ENCODE assay signal across 9 cellular contexts in genomic region chr2:237714690-237715458, GRCh38.
A peak's percentile ranks its signal among the peaks of the same experiment; 100 is the strongest.
DNase-seq lines count a peak whose midpoint lies in the region; ATAC-seq and TF ChIP-seq lines count a peak whose summit lies in the region.
"Had no signal": no experiment of that assay in that cellular context is flagged by ENCODE, and none has a peak within 500 bp of the region (broad histone marks: within the 10 kb centered on the region; RNA-seq: fewer than 3 reads in every experiment).

No MANE protein-coding gene starts in this region.

- H2BK12ac ChIP-seq in neuronal stem cell (ENCODE audit: low read length), result no peak overlapping the region

- no peak for TF ChIP-seq EP300 in gastroesophageal sphincter (IDR thresholded peaks at IDR 0.05)

- no peaks in the 10 kb centered on the region for H3K27me3 ChIP-seq in CD8-positive, alpha-beta memory T cell (ENCODE audit: insufficient read depth, low read length, poor library complexity, severe bottlenecking)
- H3K27me3 ChIP-seq in gastroesophageal sphincter (no peaks in the 10 kb centered on the region), neuronal stem cell (ENCODE audit: control insufficient read depth in 3 of 3, insufficient read depth in 3 of 3, low read depth in 1 of 3, low read length in 3 of 3) (no peaks in the 10 kb centered on the region)

- POLR2A ChIA-PET in CD8-positive, alpha-beta memory T cell (lab: Charles Lee), result no interaction called here
- POLR2A ChIA-PET in T-cell (lab: Charles Lee), result no interaction called here

- H2AFZ ChIP-seq in neuronal stem cell (ENCODE audit: low read length), result peak overlapping the region; percentile 74

- H2AK5ac ChIP-seq in neuronal stem cell (ENCODE audit: low read depth, low read length), result no peak overlapping the region

- H3K79me1 ChIP-seq in neuronal stem cell (ENCODE audit: low read depth, low read length), result no peaks in the 10 kb centered on the region

- H2BK15ac ChIP-seq in neuronal stem cell (ENCODE audit: low read length), result no peak overlapping the region

- peaks cover 4% of the 10 kb centered on the region for H3K4me1 ChIP-seq in CD8-positive, alpha-beta memory T cell (ENCODE audit: insufficient read depth, low read length)
- peaks cover 11 to 83% (median 16%) of the 10 kb centered on the region in 3 donors for H3K4me1 ChIP-seq in gastroesophageal sphincter
- peaks cover 14 to 16% of the 10 kb centered on the region in 2 donors for H3K4me1 ChIP-seq in neuronal stem cell (ENCODE audit: control insufficient read depth in 2 of 2, insufficient read depth in 1 of 2, low read depth in 1 of 2, low read length in 2 of 2)

- H3K36me3 ChIP-seq in CD8-positive, alpha-beta memory T cell (ENCODE audit: insufficient read depth, low read length), result peaks cover 4% of the 10 kb centered on the region
- H3K36me3 ChIP-seq in gastroesophageal sphincter, result peaks cover 0 to 26% of the 10 kb centered on the region in 2 donors
- peaks cover 0 to 14% of the 10 kb centered on the region in 2 donors for H3K36me3 ChIP-seq in neuronal stem cell (replicated peaks in 1 of 2; ENCODE audit: control insufficient read depth in 2 of 2, insufficient read depth in 2 of 2, low read length in 2 of 2)

- TF ChIP-seq POLR2A in gastroesophageal sphincter (IDR thresholded peaks at IDR 0.05), result no peak

- no peak overlapping the region for H3K4me2 ChIP-seq in neuronal stem cell (ENCODE audit: insufficient read depth, low read length, poor library complexity, severe bottlenecking)

- 24 to 42% methylated on average over 8 to 13 of the region's 14 CpGs for WGBS in gastroesophageal sphincter (ENCODE audit: low coverage in 1 of 2), 2 donors
- no CpG with 5 or more reads among the region's 14 CpGs for WGBS in neuronal stem cell (ENCODE audit: extremely low coverage in 2 of 2, insufficient read length in 2 of 2, insufficient replicate concordance in 1 of 2), 2 donors

- H3K23ac ChIP-seq in neuronal stem cell (ENCODE audit: low read depth, low read length, poor library complexity), result no peak overlapping the region

- no peak overlapping the region for H2BK120ac ChIP-seq in neuronal stem cell (ENCODE audit: low read depth, low read length)

- TF ChIP-seq CTCF in gastroesophageal sphincter (IDR thresholded peaks at IDR 0.05), result no peak

- H3K4ac ChIP-seq in neuronal stem cell (ENCODE audit: low read length), result no peak overlapping the region

- H3K18ac ChIP-seq in neuronal stem cell (ENCODE audit: low read length), result no peak overlapping the region

- peak overlapping the region in 2 of 7 donors; percentile 2 to 52 for H3K4me3 Mint-ChIP-seq in CD8-positive, alpha-beta memory T cell
- H3K4me3 Mint-ChIP-seq in T-cell, result peak overlapping the region in 1 of 3 donors; percentile 35
- H3K4me3 Mint-ChIP-seq: T-helper 1 cell treated with Interleukin-12 subunit alpha and Interleukin-12 subunit beta and Interleukin-4 antibody, amounts not matched to agents 30 μg/mL and 1 μg/mL, for 36 hours had no signal

- H3K9me3 ChIP-seq in CD8-positive, alpha-beta memory T cell (ENCODE audit: low read length), result no peaks in the 10 kb centered on the region
- no peaks in the 10 kb centered on the region for H3K9me3 ChIP-seq in gastroesophageal sphincter
- no peaks in the 10 kb centered on the region for H3K9me3 ChIP-seq in neuronal stem cell (replicated peaks in 1 of 2; ENCODE audit: control insufficient read depth in 2 of 2, insufficient read depth in 1 of 2, low read depth in 1 of 2, low read length in 2 of 2)

- H3K27ac ChIP-seq in CD8-positive, alpha-beta memory T cell (ENCODE audit: low read depth, low read length), result no peak overlapping the region
- peak overlapping the region; percentile 73 to 87 (median 83) for H3K27ac ChIP-seq in gastroesophageal sphincter
- no peak overlapping the region for H3K27ac ChIP-seq in neuronal stem cell (replicated peaks; ENCODE audit: low read length)

- DNase-seq in CD8-positive, alpha-beta memory T cell, result no peak
- DNase-seq in T-cell (no peak), neuronal stem cell (ENCODE audit: low spot score) (no peak), NCI-H345 treated with DMSO at 0.1 percent for 48 hours (lab: John Stamatoyannopoulos, UW; ENCODE audit: unreplicated experiment) (no peak), MV-4-11 (lab: John Stamatoyannopoulos, UW) (no peak)

- no peak overlapping the region for H2BK5ac ChIP-seq in neuronal stem cell (ENCODE audit: low read length)

- H3K9ac ChIP-seq in neuronal stem cell (ENCODE audit: low read depth, low read length, poor library complexity), result no peak overlapping the region

- peaks cover 0 to 4% of the 10 kb centered on the region in 2 donors for H3K27me3 Mint-ChIP-seq in CD8-positive, alpha-beta memory T cell
- H3K27me3 Mint-ChIP-seq in T-cell, result no peaks in the 10 kb centered on the region

- H4K8ac ChIP-seq in neuronal stem cell (ENCODE audit: low read depth, low read length), result no peak overlapping the region

- H3K9me3 Mint-ChIP-seq in CD8-positive, alpha-beta memory T cell, result no peaks in the 10 kb centered on the region
- no peaks in the 10 kb centered on the region for H3K9me3 Mint-ChIP-seq in T-cell
- H3K9me3 Mint-ChIP-seq: T-helper 1 cell treated with Interleukin-12 subunit alpha and Interleukin-12 subunit beta and Interleukin-4 antibody, amounts not matched to agents 30 μg/mL and 1 μg/mL, for 36 hours had no signal

- H3K14ac ChIP-seq in neuronal stem cell (ENCODE audit: low read length), result no peak overlapping the region

- no peak overlapping the region for H4K91ac ChIP-seq in neuronal stem cell (ENCODE audit: low read depth, low read length, poor library complexity)

- peak overlapping the region in 7 of 8 donors; percentile 31 to 82 (median 65) for H3K27ac Mint-ChIP-seq in CD8-positive, alpha-beta memory T cell
- H3K27ac Mint-ChIP-seq in T-cell, result peak overlapping the region; percentile 6 to 49

- CTCF ChIA-PET in CD8-positive, alpha-beta memory T cell (lab: Charles Lee), result no interaction called here
- CTCF ChIA-PET in T-cell (lab: Charles Lee), result interaction anchor here in 1 of 2 donors (1.3 kb wide), 1 partner anchor 14 kb away, joined by 3 read pairs; no protein-coding TSS in a partner anchor

- peaks cover 63 to 89% (median 82%) of the 10 kb centered on the region in 3 donors for H3K4me1 Mint-ChIP-seq in CD8-positive, alpha-beta memory T cell
- H3K4me1 Mint-ChIP-seq in T-cell, result peaks cover 76 to 82% (median 78%) of the 10 kb centered on the region in 3 donors

- H3K36me3 Mint-ChIP-seq in CD8-positive, alpha-beta memory T cell, result peaks cover 0 to 68% (median 17%) of the 10 kb centered on the region in 3 donors
- H3K36me3 Mint-ChIP-seq in T-cell, result peaks cover 27% of the 10 kb centered on the region

- ATAC-seq in T-cell (replicated peaks in 1 of 4), result no peak
- ATAC-seq in gastroesophageal sphincter, result peak; percentile 88
- no peak for ATAC-seq in GM21423 (IDR thresholded peaks at IDR 0.05; ENCODE audit: unreplicated experiment)
- ATAC-seq in GM18861 (IDR thresholded peaks at IDR 0.05; ENCODE audit: unreplicated experiment), result no peak

- H3K4me3 ChIP-seq in CD8-positive, alpha-beta memory T cell (ENCODE audit: low read length), result no peak overlapping the region
- H3K4me3 ChIP-seq in gastroesophageal sphincter (peak overlapping the region in 1 of 2 donors; percentile 27), neuronal stem cell (ENCODE audit: low read length in 2 of 2) (peak overlapping the region in 1 of 2 donors; percentile 40)

Comparison
In these comparisons a context has a peak if more than half of its experiments do, and no peak if none do; other contexts are left out.
1. H3K27ac ChIP-seq: peak in gastroesophageal sphincter (4 of 4); none in CD8-positive, alpha-beta memory T cell (single experiment) and neuronal stem cell (single experiment).